Comparison of ENCODE assay signal across 13 cellular contexts in genomic region chr3:30333143-30333542, GRCh38.
"Had no signal": no experiment of that assay in that cellular context is flagged by ENCODE, and none has a peak within 500 bp of the region (broad histone marks: within the 10 kb centered on the region; RNA-seq: fewer than 3 reads in every experiment).

No MANE protein-coding gene starts in this region.

- H3K27me3 ChIP-seq: heart left ventricle, pancreas had no signal

- H3K27ac Mint-ChIP-seq: activated CD8-positive, alpha-beta memory T cell treated with anti-CD3 and anti-CD28 coated beads, Interleukin-2, amount 10 ng/mL, durations not matched to agents 7 days and 5 days had no signal

- H3K4me1 ChIP-seq: heart left ventricle, pancreas had no signal

- H3K9me3 ChIP-seq: heart left ventricle, pancreas, thoracic aorta had no signal

- DNase-seq: activated CD4-positive, CD25-positive, alpha-beta regulatory T cell; activated CD8-positive, alpha-beta memory T cell treated with anti-CD3 and anti-CD28 coated beads, Interleukin-2, amount 10 ng/mL, durations not matched to agents 7 days and 5 days; activated effector memory CD4-positive, alpha-beta T cell treated with Interleukin-2 at 50 U/mL for 16 hours; effector CD4-positive, alpha-beta T cell; pancreas; stimulated activated CD4-positive, alpha-beta T cell treated with anti-CD3 and anti-CD28 coated beads, Interleukin-4, amount 100 ng/mL, for 1 hour; stimulated activated CD8-positive, alpha-beta memory T cell treated with anti-CD3 and anti-CD28 coated beads, Interleukin-4, amount 100 ng/mL, for 48 hours had no signal

- H3K36me3 ChIP-seq: heart left ventricle, pancreas, thoracic aorta had no signal

- ATAC-seq: activated CD8-positive, alpha-beta memory T cell treated with anti-CD3 and anti-CD28 coated beads, Interleukin-2, amount 10 ng/mL, durations not matched to agents 7 days and 5 days; left lobe of liver; pancreas had no signal

- H3K4me3 Mint-ChIP-seq: activated CD8-positive, alpha-beta memory T cell treated with anti-CD3 and anti-CD28 coated beads, Interleukin-2, amount 10 ng/mL, durations not matched to agents 7 days and 5 days had no signal

- H3K27ac ChIP-seq: coronary artery, heart left ventricle, pancreas, thoracic aorta had no signal

- H3K4me3 ChIP-seq: coronary artery, heart left ventricle, pancreas, thoracic aorta had no signal

- H3K27me3 Mint-ChIP-seq: activated CD8-positive, alpha-beta memory T cell treated with anti-CD3 and anti-CD28 coated beads, Interleukin-2, amount 10 ng/mL, durations not matched to agents 7 days and 5 days; activated T-cell treated with anti-CD3 and anti-CD28 coated beads, Interleukin-2, amount 50 U/mL, for 24 hours; stimulated activated naive CD8-positive, alpha-beta T cell treated with anti-CD3 and anti-CD28 coated beads, Interleukin-15, Interleukin-2, amounts not matched to agents 100 ng/mL and 50 ng/mL, for 24 hours had no signal
